In genomic region chr4:97412331-97412730, GRCh38 we compare ENCODE assay signal across 8 cellular contexts.
"Had no signal": no experiment of that assay in that cellular context is flagged by ENCODE, and none has a peak within 500 bp of the region (broad histone marks: within the 10 kb centered on the region; RNA-seq: fewer than 3 reads in every experiment).

No MANE protein-coding gene starts in this region.

- DNase-seq: GDM1, GF-D8 had no signal

- H3K4me3 ChIP-seq: GM12878 had no signal

- FAIRE-seq: G401.6, GM12878, GM12891, GM12892, GM18507, GM19239 had no signal

- ATAC-seq: GM12878 had no signal
